In the genomic region with DNA sequence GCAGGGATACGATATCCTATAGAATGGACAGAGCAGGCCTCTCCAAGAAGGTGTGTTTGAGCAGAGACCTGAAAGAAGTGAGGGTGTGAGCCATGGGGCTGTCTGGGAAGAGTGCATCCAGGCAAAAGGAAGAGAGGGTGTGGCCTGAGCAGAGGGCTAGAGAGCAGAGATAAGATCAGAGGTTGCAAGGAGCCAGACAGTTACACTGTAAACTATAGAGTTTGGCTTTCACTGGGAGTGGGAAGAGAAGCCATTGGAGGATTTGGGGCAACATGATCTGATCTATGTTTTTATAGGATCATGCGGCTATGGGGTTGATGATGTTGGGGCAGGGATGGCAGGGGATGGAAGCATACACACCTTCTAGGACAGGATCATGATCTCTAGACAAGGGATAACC, we compare ENCODE assay signal across 33 cellular contexts.
"Had no signal": no experiment of that assay in that cellular context is flagged by ENCODE, and none has a peak within 500 bp of the region (broad histone marks: within the 10 kb centered on the region; RNA-seq: fewer than 3 reads in every experiment).

No MANE protein-coding gene starts in this region.

- H3K4me1 Mint-ChIP-seq: activated CD8-positive, alpha-beta memory T cell treated with anti-CD3 and anti-CD28 coated beads, Interleukin-2, amount 10 ng/mL, durations not matched to agents 7 days and 5 days; neural crest cell; stimulated activated naive B cell treated with anti-CD40 and anti-IgM and Interleukin-4, amounts not matched to agents 10 μg/mL and 1 μg/mL and 100 μg/mL, for 72 hours had no signal

- H3K9me3 Mint-ChIP-seq: stimulated activated naive B cell treated with anti-CD40 and anti-IgM and Interleukin-4, amounts not matched to agents 10 μg/mL and 1 μg/mL and 100 μg/mL, for 72 hours; T-helper 2 cell treated with Interferon-gamma antibody and Interleukin-4, amounts not matched to agents 5 μg/mL and 100 μg/mL, for 36 hours had no signal

- DNase-seq: activated CD4-positive, alpha-beta T cell treated with anti-CD3 and anti-CD28 coated beads for 36 hours; activated CD4-positive, CD25-positive, alpha-beta regulatory T cell; activated CD8-positive, alpha-beta memory T cell treated with anti-CD3 and anti-CD28 coated beads, Interleukin-2, amount 10 ng/mL, durations not matched to agents 7 days and 5 days; activated CD8-positive, alpha-beta T cell treated with anti-CD3 and anti-CD28 coated beads, Interleukin-2, amount 10 ng/mL, durations not matched to agents 7 days and 5 days; activated naive CD4-positive, alpha-beta T cell; activated T-cell treated with anti-CD3 and anti-CD28 coated beads for 4 hours; activated T-cell treated with anti-CD3 and anti-CD28 coated beads, Interleukin-2, amount 50 U/mL, for 72 hours; adrenal gland; aorta; body of pancreas; cerebellar nuclear complex; colonic mucosa; effector CD8-positive, alpha-beta T cell; esophagus squamous epithelium; foreskin melanocyte; midbrain; naive thymus-derived CD8-positive, alpha-beta T cell; nucleus accumbens; pancreas; retina; sigmoid colon; small intestine; stimulated activated CD4-positive, alpha-beta T cell treated with anti-CD3 and anti-CD28 coated beads, Interleukin-4, amount 100 ng/mL, for 4 hours; stimulated activated CD8-positive, alpha-beta memory T cell treated with anti-CD3 and anti-CD28 coated beads, Interleukin-4, amount 100 ng/mL, for 48 hours; stimulated activated naive B cell treated with anti-CD40 and anti-IgM and Interleukin-4, amounts not matched to agents 10 μg/mL and 1 μg/mL and 100 μg/mL, for 72 hours; testis; transverse colon had no signal

- H3K4me1 ChIP-seq: body of pancreas, colonic mucosa, pancreas, prostate gland, sigmoid colon, testis had no signal

- H3K4me3 Mint-ChIP-seq: activated CD4-positive, alpha-beta T cell treated with anti-CD3 and anti-CD28 coated beads for 36 hours; activated CD8-positive, alpha-beta memory T cell treated with anti-CD3 and anti-CD28 coated beads, Interleukin-2, amount 10 ng/mL, durations not matched to agents 7 days and 5 days; activated CD8-positive, alpha-beta T cell treated with anti-CD3 and anti-CD28 coated beads, Interleukin-2, amount 10 ng/mL, durations not matched to agents 7 days and 5 days; activated T-cell treated with anti-CD3 and anti-CD28 coated beads, Interleukin-2, amount 50 U/mL, for 72 hours; naive thymus-derived CD8-positive, alpha-beta T cell; neural crest cell; stimulated activated naive B cell treated with anti-CD40 and anti-IgM and Interleukin-4, amounts not matched to agents 10 μg/mL and 1 μg/mL and 100 μg/mL, for 72 hours; T-helper 2 cell treated with Interferon-gamma antibody and Interleukin-4, amounts not matched to agents 5 μg/mL and 100 μg/mL, for 36 hours had no signal

- H3K9me3 ChIP-seq: adrenal gland, body of pancreas, colonic mucosa, esophagus squamous epithelium, pancreas, prostate gland, sigmoid colon, testis, transverse colon had no signal

- H3K36me3 Mint-ChIP-seq: activated CD8-positive, alpha-beta memory T cell treated with anti-CD3 and anti-CD28 coated beads, Interleukin-2, amount 10 ng/mL, durations not matched to agents 7 days and 5 days; stimulated activated naive B cell treated with anti-CD40 and anti-IgM and Interleukin-4, amounts not matched to agents 10 μg/mL and 1 μg/mL and 100 μg/mL, for 72 hours had no signal

- H3K36me3 ChIP-seq: adrenal gland, cardiac muscle cell, colonic mucosa, esophagus squamous epithelium, pancreas, prostate gland, sigmoid colon, transverse colon had no signal

- H3K27me3 Mint-ChIP-seq: activated CD4-positive, alpha-beta T cell treated with anti-CD3 and anti-CD28 coated beads for 36 hours had no signal

- H3K4me3 ChIP-seq: adrenal gland, body of pancreas, cardiac muscle cell, colonic mucosa, esophagus squamous epithelium, pancreas, prostate gland, sigmoid colon, testis, transverse colon had no signal

- H3K27ac Mint-ChIP-seq: activated CD4-positive, alpha-beta T cell treated with anti-CD3 and anti-CD28 coated beads for 36 hours; activated CD8-positive, alpha-beta memory T cell treated with anti-CD3 and anti-CD28 coated beads, Interleukin-2, amount 10 ng/mL, durations not matched to agents 7 days and 5 days; activated CD8-positive, alpha-beta T cell treated with anti-CD3 and anti-CD28 coated beads, Interleukin-2, amount 10 ng/mL, durations not matched to agents 7 days and 5 days; activated naive CD4-positive, alpha-beta T cell treated with anti-CD3 and anti-CD28 coated beads, Interleukin-2, amount 50 U/mL, for 72 hours; activated T-cell treated with anti-CD3 and anti-CD28 coated beads, Interleukin-2, amount 50 U/mL, for 72 hours; stimulated activated naive B cell treated with anti-CD40 and anti-IgM and Interleukin-4, amounts not matched to agents 10 μg/mL and 1 μg/mL and 100 μg/mL, for 72 hours; T-helper 2 cell treated with Interferon-gamma antibody and Interleukin-4, amounts not matched to agents 5 μg/mL and 100 μg/mL, for 36 hours had no signal

- H3K27me3 ChIP-seq: adrenal gland, body of pancreas, cardiac muscle cell, colonic mucosa, esophagus squamous epithelium, pancreas, sigmoid colon, testis, transverse colon had no signal

- H3K27ac ChIP-seq: body of pancreas, cardiac muscle cell, colonic mucosa, epithelial cell of prostate, esophagus squamous epithelium, pancreas, prostate gland, sigmoid colon, testis, transverse colon had no signal

- ATAC-seq: activated CD4-positive, alpha-beta T cell treated with anti-CD3 and anti-CD28 coated beads for 36 hours; activated CD8-positive, alpha-beta memory T cell treated with anti-CD3 and anti-CD28 coated beads, Interleukin-2, amount 10 ng/mL, durations not matched to agents 7 days and 5 days; activated CD8-positive, alpha-beta T cell treated with anti-CD3 and anti-CD28 coated beads, Interleukin-2, amount 10 ng/mL, durations not matched to agents 7 days and 5 days; activated naive CD4-positive, alpha-beta T cell treated with anti-CD3 and anti-CD28 coated beads, Interleukin-2, amount 50 U/mL, for 72 hours; activated T-cell treated with anti-CD3 and anti-CD28 coated beads, Interleukin-2, amount 50 U/mL, for 72 hours; body of pancreas; naive thymus-derived CD8-positive, alpha-beta T cell; pancreas; stimulated activated naive B cell treated with anti-CD40 and anti-IgM and Interleukin-4, amounts not matched to agents 10 μg/mL and 1 μg/mL and 100 μg/mL, for 72 hours had no signal
